In genomic region chr10:62047960-62048383, GRCh38 we compare ENCODE assay signal across 8 cellular contexts.
DNase-seq lines count a peak whose midpoint lies in the region; ATAC-seq and TF ChIP-seq lines count a peak whose summit lies in the region.

No MANE protein-coding gene starts in this region.

- no peaks in the 10 kb centered on the region for H4K20me1 ChIP-seq in PC-9 (ENCODE audit: insufficient read depth)

- DNase-seq in AG04450 (ENCODE audit: low read depth, low spot score) (no peak), PC-9 (peak in 1 of 2 experiments; percentile 42), chondrocyte (ENCODE audit: low spot score) (no peak), neural crest cell (ENCODE audit: low read depth, low spot score) (no peak), GM03348 (ENCODE audit: low spot score) (no peak), D341Med (ENCODE audit: low spot score) (no peak)

- H3K4me3 ChIP-seq in AG04450 (ENCODE audit: low read depth, low read length) (no peak overlapping the region; the same call in 1 of the 2 replicates), PC-9 (no peak overlapping the region)

- no peaks in the 10 kb centered on the region for H3K27me3 Mint-ChIP-seq in chondrocyte (ENCODE audit: low read depth)
- H3K27me3 Mint-ChIP-seq in neural crest cell (ENCODE audit: low read depth): no peaks in the 10 kb centered on the region

- peak overlapping the region; percentile 93 for H3K27ac ChIP-seq in AG04450 (ENCODE audit: low read depth, low read length)
- H3K27ac ChIP-seq in PC-9: no peak overlapping the region

- H3K36me3 ChIP-seq in PC-9 (ENCODE audit: low read depth): peaks cover 7% of the 10 kb centered on the region; the same call in 1 of the 2 replicates

- H3F3A ChIP-seq in PC-9 (ENCODE audit: insufficient read depth, low read depth): peaks cover 31% of the 10 kb centered on the region; the same call in 1 of the 2 replicates

- peak overlapping the region; percentile 80 for H3K4me2 ChIP-seq in PC-9

- no peak for ATAC-seq in HG02571 (IDR thresholded peaks at IDR 0.05; ENCODE audit: unreplicated experiment)
- ATAC-seq in GM18873 (IDR thresholded peaks at IDR 0.05; ENCODE audit: low FRiP score, unreplicated experiment): no peak

- H3K9me3 Mint-ChIP-seq in chondrocyte (ENCODE audit: low read depth) (peaks cover 3% of the 10 kb centered on the region), neural crest cell (no peaks in the 10 kb centered on the region)

- POLR2A ChIA-PET in AG04450 (lab: Yijun Ruan, JAX): interaction anchor here (2.2 to 3.6 kb wide), 2 partner anchors 10 to 196 kb away, joined by 14 to 42 read pairs; no protein-coding TSS in a partner anchor
- POLR2A ChIA-PET in PC-9 (lab: Charles Lee; ENCODE audit: unreplicated experiment): interaction anchor here (0.7 kb wide), 1 partner anchor 144 kb away, joined by 3 read pairs; no protein-coding TSS in a partner anchor

- H3K27ac Mint-ChIP-seq in chondrocyte (ENCODE audit: unreplicated experiment): peak overlapping the region; percentile 98
- H3K27ac Mint-ChIP-seq in neural crest cell (ENCODE audit: unreplicated experiment): no peak overlapping the region

- intact Hi-C loops in PC-9 (cut with micrococcal nuclease; ENCODE audit: unreplicated experiment): loop anchor here (2.0 kb wide), 1 partner anchor 29 kb away; no protein-coding TSS in a partner anchor

- H3K4me1 Mint-ChIP-seq in chondrocyte (ENCODE audit: low read depth): peaks cover 81% of the 10 kb centered on the region
- H3K4me1 Mint-ChIP-seq in neural crest cell: peaks cover 76% of the 10 kb centered on the region

- peaks cover 65% of the 10 kb centered on the region for H3K4me1 ChIP-seq in PC-9 (replicated peaks; ENCODE audit: insufficient read depth)

- CTCF ChIA-PET in AG04450 (lab: Charles Lee) (interaction anchor here (2.1 to 2.8 kb wide), 2 partner anchors 9 to 10 kb away, joined by 11 to 25 read pairs; no protein-coding TSS in a partner anchor), PC-9 (lab: Charles Lee) (interaction anchor here (0.6 kb wide), 1 partner anchor 201 kb away, joined by 3 read pairs; no protein-coding TSS in a partner anchor)

- H3K9me3 ChIP-seq in AG04450 (ENCODE audit: control insufficient read depth, insufficient read depth, low read length) (no peaks in the 10 kb centered on the region), PC-9 (ENCODE audit: insufficient read depth, low read depth) (peaks cover 12% of the 10 kb centered on the region; the same call in 1 of the 2 replicates)

- no peak overlapping the region for H2AFZ ChIP-seq in PC-9

- no peaks in the 10 kb centered on the region for H3K9me2 ChIP-seq in PC-9 (ENCODE audit: insufficient read depth)

- BruUV-seq in PC-9 (replicated peaks; lab: Mats Ljungman, UMichigan): no TSS peak

- H3K4me3 Mint-ChIP-seq in chondrocyte (ENCODE audit: unreplicated experiment) (peak overlapping the region; percentile 89), neural crest cell (peak overlapping the region; percentile 14)

- no peaks in the 10 kb centered on the region for H3K79me2 ChIP-seq in PC-9 (ENCODE audit: low read depth)

- H3K36me3 Mint-ChIP-seq in chondrocyte (ENCODE audit: low read depth) (peaks cover 28% of the 10 kb centered on the region), neural crest cell (ENCODE audit: low read depth) (peaks cover 9% of the 10 kb centered on the region)

- H3K27me3 ChIP-seq in AG04450 (ENCODE audit: control insufficient read depth, insufficient read depth, low read length): no peaks in the 10 kb centered on the region
- no peaks in the 10 kb centered on the region for H3K27me3 ChIP-seq in PC-9 (ENCODE audit: insufficient read depth, low read depth)

- TF ChIP-seq CTCF in AG04450 (IDR thresholded peaks at IDR 0.05; ENCODE audit: low read depth, low read length) (no peak), PC-9 (conservative IDR thresholded peaks at IDR 0.05) (no peak), chondrocyte (IDR thresholded peaks at IDR 0.05) (no peak), neural crest cell (conservative IDR thresholded peaks at IDR 0.05) (no peak)
